29 cellular contexts compared by ENCODE assay signal in the genomic region with DNA sequence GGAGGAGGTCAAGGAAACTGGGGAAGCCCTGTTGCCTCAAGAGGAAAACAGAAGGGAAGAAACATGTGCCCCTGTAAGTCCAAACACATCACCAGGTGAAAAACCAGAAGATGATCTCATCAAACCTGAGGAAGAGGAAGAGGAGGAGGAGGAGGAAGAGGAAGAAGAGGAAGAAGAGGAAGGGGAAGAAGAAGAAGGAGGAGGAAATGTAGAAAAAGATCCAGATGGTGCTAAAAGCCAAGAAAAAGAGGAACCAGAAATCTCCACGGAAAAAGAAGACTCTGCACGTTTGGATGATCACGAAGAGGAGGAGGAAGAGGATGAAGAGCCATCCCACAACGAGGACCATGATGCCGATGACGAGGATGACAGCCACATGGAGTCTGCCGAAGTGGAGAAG.
DNase-seq lines count a peak whose midpoint lies in the region; ATAC-seq, FAIRE-seq and TF ChIP-seq lines count a peak whose summit lies in the region.
"Had no signal": no experiment of that assay in that cellular context is flagged by ENCODE, and none has a peak within 500 bp of the region (broad histone marks: within the 10 kb centered on the region; RNA-seq: fewer than 3 reads in every experiment).

No MANE protein-coding gene starts in this region.

- no peak for FAIRE-seq in frontal cortex (lab: Jason Lieb, UNC)
- FAIRE-seq: astrocyte, GM12891 had no signal

- no peaks in the 10 kb centered on the region for H3K9me3 Mint-ChIP-seq in natural killer cell
- H3K9me3 Mint-ChIP-seq in natural killer cell treated with Interleukin-12 subunit alpha and Interleukin-12 subunit beta and Interleukin-15 and Interleukin-18, amount 100 ng/mL, for 72 hours = no peaks in the 10 kb centered on the region

- dilution Hi-C loops in mammary epithelial cell (cut with HindIII; ENCODE audit: low sequenced_read_pairs) = loop anchor here (10.0 kb wide), 1 partner anchor 564 kb away; no protein-coding TSS in a partner anchor

- H3K4me2 ChIP-seq in PC-3 (ENCODE audit: low read length) = no peak overlapping the region
- no peak overlapping the region for H3K4me2 ChIP-seq in mammary epithelial cell (ENCODE audit: insufficient read depth, low read depth, low read length)
- H3K4me2 ChIP-seq: SK-N-SH had no signal

- H3K79me2 ChIP-seq in PC-3 (ENCODE audit: low read length) (no peaks in the 10 kb centered on the region), mammary epithelial cell (ENCODE audit: insufficient read depth, low read length) (no peaks in the 10 kb centered on the region)

- DNase-seq in natural killer cell = no peak
- no peak for DNase-seq in natural killer cell treated with Interleukin-12 subunit alpha and Interleukin-12 subunit beta and Interleukin-15 and Interleukin-18, amount 100 ng/mL, for 72 hours (ENCODE audit: low spot score)
- DNase-seq in PC-3 = no peak
- no peak for DNase-seq in mammary epithelial cell
- DNase-seq in stimulated activated CD4-positive, alpha-beta T cell treated with anti-CD3 and anti-CD28 coated beads, Interleukin-12 subunit alpha, Interleukin-12 subunit beta, amount 100 ng/mL, for 4 hours = no peak
- DNase-seq in MG63 = no peak
- DNase-seq in frontal cortex (ENCODE audit: low spot score in 2 of 2) = no peak
- DNase-seq in NCI-H1436 treated with DMSO at 0.1 percent for 48 hours (lab: John Stamatoyannopoulos, UW) = no peak
- DNase-seq: ACHN; activated CD4-positive, alpha-beta T cell treated with anti-CD3 and anti-CD28 coated beads for 36 hours; activated effector memory CD4-positive, alpha-beta T cell treated with anti-CD3 and anti-CD28 coated beads, Interleukin-2, amount 50 U/mL, for 16 hours; DMS153; effector CD8-positive, alpha-beta T cell; Karpas-422; left lung; NCI-H1048; NCI-H1694; NCI-H446 treated with DMSO at 0.1 percent for 48 hours; nucleus accumbens; sigmoid colon; SK-N-SH; stimulated activated CD4-positive, alpha-beta T cell treated with anti-CD3 and anti-CD28 coated beads, Interleukin-4, amount 100 ng/mL, for 1 hour; transverse colon had no signal

- H3F3A ChIP-seq in PC-3 (ENCODE audit: low read length, unreplicated experiment) = no peaks in the 10 kb centered on the region

- H3K4me1 Mint-ChIP-seq in natural killer cell = no peaks in the 10 kb centered on the region
- H3K4me1 Mint-ChIP-seq in natural killer cell treated with Interleukin-12 subunit alpha and Interleukin-12 subunit beta and Interleukin-15 and Interleukin-18, amount 100 ng/mL, for 72 hours (ENCODE audit: low read depth in 2 of 2) = peaks cover 0 to 6% of the 10 kb centered on the region in 2 donors
- H3K4me1 Mint-ChIP-seq: B cell had no signal

- H3K9me3 ChIP-seq in PC-3 (ENCODE audit: low read length) = no peaks in the 10 kb centered on the region
- no peaks in the 10 kb centered on the region for H3K9me3 ChIP-seq in mammary epithelial cell (replicated peaks; ENCODE audit: insufficient read depth, low read length)
- no peaks in the 10 kb centered on the region for H3K9me3 ChIP-seq in MG63
- H3K9me3 ChIP-seq: left lung, prostate gland, sigmoid colon, SK-N-SH, transverse colon had no signal

- no peaks in the 10 kb centered on the region for H3K27me3 ChIP-seq in PC-3 (ENCODE audit: low read length)
- no peaks in the 10 kb centered on the region for H3K27me3 ChIP-seq in mammary epithelial cell (ENCODE audit: insufficient read depth, low read length)
- H3K27me3 ChIP-seq in MG63 = no peaks in the 10 kb centered on the region
- H3K27me3 ChIP-seq: left lung, sigmoid colon, transverse colon had no signal

- POLR2A ChIA-PET in PC-3 (lab: Charles Lee; ENCODE audit: unreplicated experiment) = interaction anchor here (0.6 kb wide), 1 partner anchor 55 kb away, joined by 4 read pairs; no protein-coding TSS in a partner anchor

- peaks cover 17% of the 10 kb centered on the region for H3K36me3 Mint-ChIP-seq in natural killer cell
- peaks cover 19% of the 10 kb centered on the region for H3K36me3 Mint-ChIP-seq in natural killer cell treated with Interleukin-12 subunit alpha and Interleukin-12 subunit beta and Interleukin-15 and Interleukin-18, amount 100 ng/mL, for 72 hours

- no peak for TF ChIP-seq CTCF in natural killer cell (IDR thresholded peaks at IDR 0.05)
- TF ChIP-seq CTCF in PC-3 (conservative IDR thresholded peaks at IDR 0.05; ENCODE audit: low read depth, low read length) = no peak
- no peak for TF ChIP-seq CTCF in mammary epithelial cell (conservative IDR thresholded peaks at IDR 0.05 in 1 of 2, IDR thresholded peaks at IDR 0.05 in 1 of 2; ENCODE audit: extremely low read depth in 1 of 2, insufficient read depth in 1 of 2, low read depth in 1 of 2, low read length in 2 of 2)

- ATAC-seq in natural killer cell (no peak), PC-3 (no peak)
- no peak for ATAC-seq in natural killer cell treated with Interleukin-12 subunit alpha and Interleukin-12 subunit beta and Interleukin-15 and Interleukin-18, amount 100 ng/mL, for 72 hours
- ATAC-seq: activated CD4-positive, alpha-beta T cell treated with anti-CD3 and anti-CD28 coated beads for 36 hours had no signal

- intact Hi-C loops in natural killer cell (cut with micrococcal nuclease) (no loop called here), PC-3 (cut with micrococcal nuclease) (no loop called here), mammary epithelial cell (cut with micrococcal nuclease) (no loop called here)

- H3K9ac ChIP-seq in PC-3 (ENCODE audit: low read length) (no peak overlapping the region), mammary epithelial cell (ENCODE audit: insufficient read depth, low read length) (no peak overlapping the region)
- H3K9ac ChIP-seq: SK-N-SH had no signal

- TSS peak; percentile 33 for BruUV-seq in PC-3 (replicated peaks; lab: Mats Ljungman, UMichigan)
- TSS peak; percentile 31 for BruUV-seq in mammary epithelial cell (replicated peaks; lab: Mats Ljungman, UMichigan)

- H3K4me3 ChIP-seq in PC-3 (ENCODE audit: low read length) = no peak overlapping the region
- H3K4me3 ChIP-seq in mammary epithelial cell (replicated peaks in 1 of 3; ENCODE audit: insufficient read depth in 1 of 3, low read depth in 2 of 3, low read length in 3 of 3) = no peak overlapping the region
- H3K4me3 ChIP-seq in MG63 = no peak overlapping the region
- H3K4me3 ChIP-seq: coronary artery, left lung, prostate gland, sigmoid colon, transverse colon had no signal

- H3K4me1 ChIP-seq in PC-3 (ENCODE audit: insufficient read depth, low read length) (peaks cover 2% of the 10 kb centered on the region), mammary epithelial cell (ENCODE audit: insufficient read depth, low read length) (no peaks in the 10 kb centered on the region)
- H3K4me1 ChIP-seq: left lung, prostate gland, sigmoid colon, transverse colon had no signal

- 92% methylated on average over 7 of the region's 7 CpGs for WGBS in mammary epithelial cell (ENCODE audit: low coverage, missing lambda C conversion rate)

- no peaks in the 10 kb centered on the region for H3K9me2 ChIP-seq in PC-3 (replicated peaks; ENCODE audit: low read length)
- H3K9me2 ChIP-seq: SK-N-SH had no signal

- H2AFZ ChIP-seq in PC-3 (ENCODE audit: low read length) = no peak overlapping the region
- no peak overlapping the region for H2AFZ ChIP-seq in mammary epithelial cell (ENCODE audit: low read depth, low read length)

- H3K27me3 Mint-ChIP-seq in natural killer cell (ENCODE audit: low read depth in 2 of 2) = no peaks in the 10 kb centered on the region
- H3K27me3 Mint-ChIP-seq in natural killer cell treated with Interleukin-12 subunit alpha and Interleukin-12 subunit beta and Interleukin-15 and Interleukin-18, amount 100 ng/mL, for 72 hours = no peaks in the 10 kb centered on the region
- H3K27me3 Mint-ChIP-seq: activated CD4-positive, alpha-beta T cell treated with anti-CD3 and anti-CD28 coated beads for 36 hours; B cell had no signal

- no peak overlapping the region for H3K27ac ChIP-seq in PC-3 (ENCODE audit: low read length)
- H3K27ac ChIP-seq in mammary epithelial cell (ENCODE audit: insufficient read depth, low read depth, low read length) = no peak overlapping the region
- H3K27ac ChIP-seq: coronary artery, epithelial cell of prostate, left lung, prostate gland, sigmoid colon, transverse colon had no signal

- H4K20me1 ChIP-seq in PC-3 (ENCODE audit: low read length) (no peaks in the 10 kb centered on the region), mammary epithelial cell (ENCODE audit: insufficient read depth, low read length) (no peaks in the 10 kb centered on the region)

- CTCF ChIA-PET in PC-3 (lab: Charles Lee) (no interaction called here), mammary epithelial cell (lab: Charles Lee; ENCODE audit: low non-redundant PET) (no interaction called here)

- H3K36me3 ChIP-seq in PC-3 (ENCODE audit: low read depth, low read length) = peaks cover 63% of the 10 kb centered on the region
- H3K36me3 ChIP-seq in mammary epithelial cell (ENCODE audit: insufficient read depth, low read length) = no peaks in the 10 kb centered on the region
- peaks cover 19% of the 10 kb centered on the region for H3K36me3 ChIP-seq in MG63

- H3K4me3 Mint-ChIP-seq in natural killer cell = no peak overlapping the region
- H3K4me3 Mint-ChIP-seq in natural killer cell treated with Interleukin-12 subunit alpha and Interleukin-12 subunit beta and Interleukin-15 and Interleukin-18, amount 100 ng/mL, for 72 hours = no peak overlapping the region
- H3K4me3 Mint-ChIP-seq: activated CD4-positive, alpha-beta T cell treated with anti-CD3 and anti-CD28 coated beads for 36 hours; B cell had no signal

- in situ Hi-C loops in mammary epithelial cell (cut with MboI; ENCODE audit: low sequenced_read_pairs in 2 of 2) = no loop called here

- peak overlapping the region; percentile 10 to 32 for H3K27ac Mint-ChIP-seq in natural killer cell
- H3K27ac Mint-ChIP-seq in natural killer cell treated with Interleukin-12 subunit alpha and Interleukin-12 subunit beta and Interleukin-15 and Interleukin-18, amount 100 ng/mL, for 72 hours = peak overlapping the region in 1 of 2 donors; percentile 32
- H3K27ac Mint-ChIP-seq: B cell had no signal
